Comparison of ENCODE assay signal across 18 cellular contexts in genomic region chr4:150072471-150072870, GRCh38. TPM values are rescaled to one million over a fixed set of nuclear protein-coding genes. Genes with fewer than 3 reads are reported as not detected.
A peak's percentile ranks its signal among the peaks of the same experiment; 100 is the strongest.
DNase-seq lines count a peak whose midpoint lies in the region; ATAC-seq and TF ChIP-seq lines count a peak whose summit lies in the region.
"Had no signal": no experiment of that assay in that cellular context is flagged by ENCODE, and none has a peak within 500 bp of the region (broad histone marks: within the 10 kb centered on the region; RNA-seq: fewer than 3 reads in every experiment).

No MANE protein-coding gene starts in this region.

- DNase-seq in RWPE1 (ENCODE audit: low spot score) (no peak), lower lobe of right lung (no peak)
- DNase-seq in activated CD4-positive, alpha-beta T cell treated with anti-CD3 and anti-CD28 coated beads, Interleukin-2, amount 50 U/mL, for 4 hours = no peak
- DNase-seq in activated naive CD4-positive, alpha-beta T cell treated with anti-CD3 and anti-CD28 coated beads for 36 hours = no peak
- DNase-seq: CD8-positive, alpha-beta T cell; DMS53; NCI-H1417; NCI-H187; NCI-H2227 treated with DMSO at 0.1 percent for 48 hours; NCI-H524 treated with DMSO at 0.1 percent for 48 hours; SJCRH30 had no signal

- H3K36me3 ChIP-seq in gastroesophageal sphincter (no peaks in the 10 kb centered on the region), skeletal muscle satellite cell (ENCODE audit: insufficient read depth, low read length) (no peaks in the 10 kb centered on the region), lower lobe of right lung (no peaks in the 10 kb centered on the region)
- H3K36me3 ChIP-seq: BLaER1, SJCRH30 had no signal

- H3K9me3 ChIP-seq in gastroesophageal sphincter = no peaks in the 10 kb centered on the region
- H3K9me3 ChIP-seq in skeletal muscle satellite cell (replicated peaks; ENCODE audit: low read length) = no peaks in the 10 kb centered on the region
- H3K9me3 ChIP-seq in lower lobe of right lung = no peaks in the 10 kb centered on the region
- H3K9me3 ChIP-seq: BLaER1, SJCRH30 had no signal

- CTCF ChIA-PET in RWPE1 (lab: Yijun Ruan, JAX) = interaction anchor here (0.6 kb wide), 1 partner anchor 147 kb away, joined by 3 read pairs; no protein-coding TSS in a partner anchor
- CTCF ChIA-PET in activated naive CD4-positive, alpha-beta T cell treated with anti-CD3 and anti-CD28 coated beads for 36 hours (lab: Charles Lee) = no interaction called here

- H3K27me3 ChIP-seq in gastroesophageal sphincter (no peaks in the 10 kb centered on the region), skeletal muscle satellite cell (ENCODE audit: control insufficient read depth, insufficient read depth, low read length) (no peaks in the 10 kb centered on the region), lower lobe of right lung (ENCODE audit: low read depth) (no peaks in the 10 kb centered on the region)
- H3K27me3 ChIP-seq: BLaER1, SJCRH30 had no signal

- TF ChIP-seq CTCF in C4-2B (conservative IDR thresholded peaks at IDR 0.05) (no peak), RWPE1 (conservative IDR thresholded peaks at IDR 0.05; ENCODE audit: low read depth) (no peak), gastroesophageal sphincter (IDR thresholded peaks at IDR 0.05) (no peak), lower lobe of right lung (IDR thresholded peaks at IDR 0.05) (no peak)

- intact Hi-C loops in lower lobe of right lung (cut with DNase I) = no loop called here
- intact Hi-C loops in activated naive CD4-positive, alpha-beta T cell treated with anti-CD3 and anti-CD28 coated beads for 36 hours (cut with micrococcal nuclease) = no loop called here

- no peak for TF ChIP-seq EP300 in gastroesophageal sphincter (IDR thresholded peaks at IDR 0.05)

- no peak overlapping the region for H3K27ac Mint-ChIP-seq in activated naive CD4-positive, alpha-beta T cell treated with anti-CD3 and anti-CD28 coated beads for 36 hours
- H3K27ac Mint-ChIP-seq: CD8-positive, alpha-beta T cell had no signal

- peak overlapping the region; percentile 43 for H3K9ac ChIP-seq in skeletal muscle satellite cell (ENCODE audit: low read depth, low read length)
- H3K9ac ChIP-seq: BLaER1, KMS-11 had no signal

- H3K4me3 ChIP-seq in gastroesophageal sphincter = no peak overlapping the region
- H3K4me3 ChIP-seq in skeletal muscle satellite cell (ENCODE audit: low read length) = no peak overlapping the region
- no peak overlapping the region for H3K4me3 ChIP-seq in lower lobe of right lung
- H3K4me3 ChIP-seq: BLaER1, GM12878, SJCRH30 had no signal

- peaks cover 4 to 28% (median 9%) of the 10 kb centered on the region in 3 donors for H3K4me1 ChIP-seq in gastroesophageal sphincter
- H3K4me1 ChIP-seq in skeletal muscle satellite cell (ENCODE audit: control insufficient read depth, insufficient read depth, low read length) = peaks cover 32% of the 10 kb centered on the region
- no peaks in the 10 kb centered on the region for H3K4me1 ChIP-seq in lower lobe of right lung
- H3K4me1 ChIP-seq: SJCRH30 had no signal

- ATAC-seq in gastroesophageal sphincter = no peak
- ATAC-seq in lower lobe of right lung = no peak
- ATAC-seq in GM19035 (IDR thresholded peaks at IDR 0.05; ENCODE audit: unreplicated experiment) = no peak
- ATAC-seq: CD8-positive, alpha-beta T cell; GM12878 had no signal

- TF ChIP-seq POLR2A in gastroesophageal sphincter (IDR thresholded peaks at IDR 0.05) = no peak

- 92 to 95% methylated on average over 4 of the region's 4 CpGs for WGBS in gastroesophageal sphincter (ENCODE audit: low coverage in 1 of 2), 2 donors

- no peak overlapping the region for H3K4me3 Mint-ChIP-seq in activated naive CD4-positive, alpha-beta T cell treated with anti-CD3 and anti-CD28 coated beads for 36 hours
- H3K4me3 Mint-ChIP-seq: CD8-positive, alpha-beta T cell had no signal

- H3K27ac ChIP-seq in C4-2B = peak overlapping the region; percentile 42
- peak overlapping the region; percentile 68 for H3K27ac ChIP-seq in RWPE1
- H3K27ac ChIP-seq in gastroesophageal sphincter = peak overlapping the region; percentile 69 to 80 (median 74)
- no peak overlapping the region for H3K27ac ChIP-seq in lower lobe of right lung
- H3K27ac ChIP-seq: BLaER1, KMS-11, SJCRH30 had no signal

- no peak overlapping the region for H3K4me2 ChIP-seq in skeletal muscle satellite cell (ENCODE audit: low read length)
- H3K4me2 ChIP-seq: BLaER1, KMS-11 had no signal

- H3K4me1 Mint-ChIP-seq in activated naive CD4-positive, alpha-beta T cell treated with anti-CD3 and anti-CD28 coated beads for 36 hours (ENCODE audit: low read depth) = no peaks in the 10 kb centered on the region

- no peaks in the 10 kb centered on the region for H3K36me3 Mint-ChIP-seq in activated naive CD4-positive, alpha-beta T cell treated with anti-CD3 and anti-CD28 coated beads for 36 hours (ENCODE audit: low read depth)
- H3K36me3 Mint-ChIP-seq: CD8-positive, alpha-beta T cell had no signal

- POLR2A ChIA-PET in RWPE1 (lab: Yijun Ruan, JAX; ENCODE audit: low non-redundant PET) = no interaction called here

- peaks cover 1% of the 10 kb centered on the region for H3K9me3 Mint-ChIP-seq in activated naive CD4-positive, alpha-beta T cell treated with anti-CD3 and anti-CD28 coated beads for 36 hours
- H3K9me3 Mint-ChIP-seq: CD8-positive, alpha-beta T cell had no signal

- H3K27me3 Mint-ChIP-seq in activated naive CD4-positive, alpha-beta T cell treated with anti-CD3 and anti-CD28 coated beads for 36 hours (ENCODE audit: low read depth) = peaks cover 37% of the 10 kb centered on the region

RNA-seq across cellular contexts. Expression of gene DCLK2, which starts 5.8 kb away (rescaled TPM):
- 10 to 100 TPM; 17.1 to 33.0 (median 19.7) TPM for total RNA-seq in gastroesophageal sphincter
- total RNA-seq in skeletal muscle satellite cell (2012; rRNA removed) = 3.5 and 5.3 TPM in 2 replicates
- total RNA-seq in lower lobe of right lung = 2.9 TPM
- total RNA-seq in activated naive CD4-positive, alpha-beta T cell treated with anti-CD3 and anti-CD28 coated beads for 36 hours = not detected
- total RNA-seq: GM12878 had no signal
